ENCODE assay signal across 1 cellular context in genomic region chr19:49686503-49687088, GRCh38.
TF ChIP-seq lines count a peak whose summit lies in the region.

No MANE protein-coding gene starts in this region.

TF ChIP-seq in IMR-90, 13 proteins besides CTCF, POLR2A, EP300 and RAD21:
- no peak for TF ChIP-seq MAZ (IDR thresholded peaks at IDR 0.05; ENCODE audit: borderline replicate concordance, low read depth, low read length)
- no peak for TF ChIP-seq BHLHE40 (IDR thresholded peaks at IDR 0.05; ENCODE audit: low read depth, low read length)
- TF ChIP-seq USF2 (IDR thresholded peaks at IDR 0.05; ENCODE audit: low read depth, low read length), result no peak
- no peak for TF ChIP-seq FOS (IDR thresholded peaks at IDR 0.05; ENCODE audit: low read depth, low read length)
- no peak for TF ChIP-seq RCOR1 (IDR thresholded peaks at IDR 0.05; ENCODE audit: insufficient replicate concordance, low read length)
- no peak for TF ChIP-seq CEBPB (IDR thresholded peaks at IDR 0.05; ENCODE audit: low read depth, low read length)
- no peak for TF ChIP-seq ELK1 (IDR thresholded peaks at IDR 0.05; ENCODE audit: borderline replicate concordance, low read depth, low read length)
- no peak for TF ChIP-seq MAFK (IDR thresholded peaks at IDR 0.05; ENCODE audit: low read depth, low read length)
- TF ChIP-seq NFE2L2 (IDR thresholded peaks at IDR 0.05; ENCODE audit: low read depth, low read length), result no peak
- no peak for TF ChIP-seq SMC3 (IDR thresholded peaks at IDR 0.05; ENCODE audit: low read depth, low read length)
- TF ChIP-seq RFX5 (IDR thresholded peaks at IDR 0.05; ENCODE audit: low read depth, low read length), result no peak
- no peak for TF ChIP-seq MXI1 (IDR thresholded peaks at IDR 0.05; ENCODE audit: borderline replicate concordance, low read depth, low read length)
- no peak for TF ChIP-seq CHD1 (IDR thresholded peaks at IDR 0.05; ENCODE audit: low read depth, low read length)
